ENCODE assay signal across 8 cellular contexts in the genomic region with DNA sequence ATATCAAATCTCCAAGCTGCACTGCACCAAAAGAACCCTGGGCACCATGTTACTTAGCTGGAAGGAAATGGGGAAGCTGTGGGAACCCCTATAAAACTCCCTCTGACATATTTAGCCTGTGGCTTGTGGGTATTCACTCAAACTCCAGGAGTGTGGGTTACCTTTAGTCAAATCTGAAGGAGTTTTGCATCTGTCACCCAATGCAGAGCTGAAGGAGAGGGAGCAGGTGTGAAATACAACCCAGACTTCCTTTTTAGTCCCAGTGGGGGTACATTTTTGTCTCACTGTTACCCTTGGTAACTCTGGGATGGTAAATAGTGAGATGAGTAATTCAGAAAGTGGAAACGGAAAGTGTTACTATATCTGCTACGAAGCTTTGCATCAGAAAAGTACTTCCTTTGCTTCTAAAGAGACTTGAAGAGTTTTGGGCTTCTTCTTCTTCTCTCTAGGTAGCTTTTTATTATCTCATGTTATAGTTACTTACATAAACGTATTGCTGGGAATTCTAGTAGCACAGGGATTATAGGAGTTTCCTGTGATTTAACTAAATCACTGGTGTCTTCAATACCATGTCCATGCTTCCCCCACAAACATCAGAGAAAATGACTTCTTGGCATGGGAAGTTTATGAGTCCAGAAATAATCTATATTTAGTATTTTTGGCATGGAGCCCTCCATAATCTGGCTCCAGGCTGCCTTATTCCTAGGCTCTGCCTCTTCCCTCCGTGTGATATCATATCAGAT.
DNase-seq lines count a peak whose midpoint lies in the region; ATAC-seq and TF ChIP-seq lines count a peak whose summit lies in the region.

No MANE protein-coding gene starts in this region.

- no peak overlapping the region for H3K27ac ChIP-seq in prostate gland

- DNase-seq in activated CD4-positive, CD25-positive, alpha-beta regulatory T cell treated with anti-CD3 and anti-CD28 coated beads, Interleukin-2, amount 50 U/mL, for 72 hours: no peak
- peak; percentile 53 for DNase-seq in NCI-H2171 (lab: John Stamatoyannopoulos, UW)
- DNase-seq in kidney tubule cell (ENCODE audit: low spot score): peak; percentile 44
- DNase-seq in NCI-H128 (lab: John Stamatoyannopoulos, UW; ENCODE audit: unreplicated experiment): no peak
- no peak for DNase-seq in left lobe of liver (ENCODE audit: low spot score)
- DNase-seq in prostate gland (ENCODE audit: low spot score): no peak

- H3K27me3 ChIP-seq in prostate gland (replicated peaks; ENCODE audit: insufficient read depth): no peaks in the 10 kb centered on the region

- H3K4me3 ChIP-seq in prostate gland: no peak overlapping the region

- TF ChIP-seq POLR2A in prostate gland (IDR thresholded peaks at IDR 0.05): no peak

- H3K36me3 ChIP-seq in prostate gland: no peaks in the 10 kb centered on the region

- WGBS in prostate gland: 31% methylated on average over 4 of the region's 4 CpGs

- peak; percentile 70 to 75 for ATAC-seq in activated CD4-positive, CD25-positive, alpha-beta regulatory T cell treated with anti-CD3 and anti-CD28 coated beads, Interleukin-2, amount 50 U/mL, for 24 hours
- ATAC-seq in HG02884 (IDR thresholded peaks at IDR 0.05; ENCODE audit: unreplicated experiment) (peak; percentile 78), left lobe of liver (no peak)

- intact Hi-C loops in prostate gland (cut with DNase I): no loop called here

- no peaks in the 10 kb centered on the region for H3K4me1 ChIP-seq in prostate gland (replicated peaks)

- no peak for TF ChIP-seq CTCF in prostate gland (IDR thresholded peaks at IDR 0.05)

- H3K9me3 ChIP-seq in prostate gland: no peaks in the 10 kb centered on the region

Comparison
In these comparisons a context has a peak if more than half of its experiments do, and no peak if none do; other contexts are left out.
1. DNase-seq: peak in NCI-H2171 (single experiment) and kidney tubule cell (single experiment); none in activated CD4-positive, CD25-positive, alpha-beta regulatory T cell treated with anti-CD3 and anti-CD28 coated beads, Interleukin-2, amount 50 U/mL, for 72 hours (single experiment), NCI-H128 (single experiment), left lobe of liver (single experiment) and prostate gland (single experiment).